In genomic region chr12:30792085-30792484, GRCh38 we compare ENCODE assay signal across 1 cellular context.
TF ChIP-seq lines count a peak whose summit lies in the region.

No MANE protein-coding gene starts in this region.

TF ChIP-seq in SK-N-SH treated with all-trans-retinoic acid at 6 μM for 48 hours, 23 proteins besides CTCF, POLR2A, EP300 and RAD21 (continued from another document):
- TF ChIP-seq CREB5 (CRISPR knock-in tag; IDR thresholded peaks at IDR 0.05; ENCODE audit: low read depth) (no peak), ZNF8 (CRISPR knock-in tag; IDR thresholded peaks at IDR 0.05) (no peak), ZNF565 (CRISPR knock-in tag; conservative IDR thresholded peaks at IDR 0.05; ENCODE audit: low read depth) (no peak)
